In genomic region chr3:160565442-160566403, GRCh38 we compare ENCODE assay signal across 1 cellular context.
TF ChIP-seq lines count a peak whose summit lies in the region.

Gene KPNA4, minus strand, starts transcription at chr3:160565571. Its CDS starts 289 bp downstream, at chr3:160565282.

TF ChIP-seq in HepG2, 621 proteins besides CTCF, POLR2A, EP300 and RAD21 (continued from another document and continues in another):
- TF ChIP-seq RERE (CRISPR knock-in tag; IDR thresholded peaks at IDR 0.05; ENCODE audit: low read depth) (no peak), ZNF615 (CRISPR knock-in tag; IDR thresholded peaks at IDR 0.05; ENCODE audit: borderline replicate concordance) (no peak), TFAP4 (IDR thresholded peaks at IDR 0.05; ENCODE audit: borderline replicate concordance, low read depth) (peak; percentile 25; the same call in 1 of the 2 replicates), ZNF512B (CRISPR knock-in tag; IDR thresholded peaks at IDR 0.05; ENCODE audit: borderline replicate concordance) (no peak), ARID3A (IDR thresholded peaks at IDR 0.05; ENCODE audit: low read depth, low read length) (no peak), ZNF775 (CRISPR knock-in tag; IDR thresholded peaks at IDR 0.05; ENCODE audit: borderline replicate concordance) (no peak), ZNF780A (CRISPR knock-in tag; IDR thresholded peaks at IDR 0.05) (no peak), ZNF292 (CRISPR knock-in tag; IDR thresholded peaks at IDR 0.05; ENCODE audit: borderline replicate concordance, low read depth) (peak; percentile 87), ZNF264 (CRISPR knock-in tag; IDR thresholded peaks at IDR 0.05) (no peak), ATRX (CRISPR knock-in tag; IDR thresholded peaks at IDR 0.05; ENCODE audit: borderline replicate concordance) (no peak), ZFP36L2 (CRISPR knock-in tag; IDR thresholded peaks at IDR 0.05) (no peak), MLX (CRISPR knock-in tag; IDR thresholded peaks at IDR 0.05) (0 out of 2 replicates have a peak, but pooled peaks have one; percentile 55), ZSCAN20 (CRISPR knock-in tag; IDR thresholded peaks at IDR 0.05; ENCODE audit: borderline replicate concordance) (no peak), ZFAT (CRISPR knock-in tag; conservative IDR thresholded peaks at IDR 0.05) (no peak), AKAP8 (CRISPR knock-in tag; IDR thresholded peaks at IDR 0.05) (no peak), ZNF569 (CRISPR knock-in tag; IDR thresholded peaks at IDR 0.05; ENCODE audit: borderline replicate concordance) (no peak), ZNF142 (CRISPR knock-in tag; IDR thresholded peaks at IDR 0.05) (no peak), ZUFSP (CRISPR knock-in tag; IDR thresholded peaks at IDR 0.05; ENCODE audit: borderline replicate concordance) (no peak), ZNF10 (CRISPR knock-in tag; IDR thresholded peaks at IDR 0.05; ENCODE audit: borderline replicate concordance, low read depth) (no peak), RFXANK (CRISPR knock-in tag; IDR thresholded peaks at IDR 0.05) (no peak), ZNF644 (CRISPR knock-in tag; IDR thresholded peaks at IDR 0.05; ENCODE audit: low read depth) (no peak), ARID2 (CRISPR knock-in tag; IDR thresholded peaks at IDR 0.05; ENCODE audit: borderline replicate concordance) (no peak), CENPBD1 (CRISPR knock-in tag; IDR thresholded peaks at IDR 0.05; ENCODE audit: borderline replicate concordance, low read depth) (no peak), JARID2 (CRISPR knock-in tag; IDR thresholded peaks at IDR 0.05; ENCODE audit: insufficient replicate concordance) (no peak), ATF4 (CRISPR knock-in tag; IDR thresholded peaks at IDR 0.05) (0 out of 4 replicates have a peak, but pooled peaks of 1 of the 2 experiments have one; percentile 13), KLF9 (CRISPR knock-in tag; IDR thresholded peaks at IDR 0.05; ENCODE audit: low read depth) (no peak), FOXJ3 (CRISPR knock-in tag; IDR thresholded peaks at IDR 0.05; ENCODE audit: borderline replicate concordance) (no peak), TIGD3 (CRISPR knock-in tag; IDR thresholded peaks at IDR 0.05; ENCODE audit: borderline replicate concordance) (no peak), KDM5B (CRISPR knock-in tag; IDR thresholded peaks at IDR 0.05; ENCODE audit: borderline replicate concordance) (peak; percentile 92), CERS6 (CRISPR knock-in tag; IDR thresholded peaks at IDR 0.05) (no peak), DR1 (CRISPR knock-in tag; IDR thresholded peaks at IDR 0.05) (peak; percentile 40; the same call in 1 of the 2 replicates)
